Comparison of ENCODE assay signal across 1 cellular context in genomic region chr19:50741179-50741933, GRCh38.
A peak's percentile ranks its signal among the peaks of the same experiment; 100 is the strongest.
TF ChIP-seq lines count a peak whose summit lies in the region.

No MANE protein-coding gene starts in this region.

TF ChIP-seq in K562, 482 proteins besides CTCF, POLR2A, EP300 and RAD21 (continued from another document and continues in another):
- TF ChIP-seq ZBTB9 (CRISPR knock-in tag; IDR thresholded peaks at IDR 0.05) (no peak), KLF6 (CRISPR knock-in tag; IDR thresholded peaks at IDR 0.05; ENCODE audit: borderline replicate concordance) (no peak), ELF4 (CRISPR knock-in tag; IDR thresholded peaks at IDR 0.05) (peak; percentile 67; the same call in 1 of the 2 replicates), ZNF780A (CRISPR knock-in tag; IDR thresholded peaks at IDR 0.05) (no peak), SRSF7 (optimal IDR thresholded peaks at IDR 0.05; ENCODE audit: low read depth, low read length) (no peak), JUNB (CRISPR knock-in tag; conservative IDR thresholded peaks at IDR 0.05) (no peak), NRF1 (conservative IDR thresholded peaks at IDR 0.05 in 1 of 2, IDR thresholded peaks at IDR 0.05 in 1 of 2) (no peak), DEAF1 (CRISPR knock-in tag; IDR thresholded peaks at IDR 0.05) (no peak), C11orf30 (IDR thresholded peaks at IDR 0.05; ENCODE audit: low read depth) (no peak), NR1H2 (CRISPR knock-in tag; IDR thresholded peaks at IDR 0.05) (no peak), SMC3 (conservative IDR thresholded peaks at IDR 0.05; ENCODE audit: insufficient read depth, low read depth, low read length) (no peak), CHCHD3 (CRISPR knock-in tag; IDR thresholded peaks at IDR 0.05) (no peak), MXI1 (IDR thresholded peaks at IDR 0.05; ENCODE audit: low read depth, low read length) (no peak), PHF20 (IDR thresholded peaks at IDR 0.05; ENCODE audit: partially characterized antibody) (no peak), RAD51 (IDR thresholded peaks at IDR 0.05; ENCODE audit: borderline replicate concordance, low read depth) (no peak), ZNF408 (CRISPR knock-in tag; IDR thresholded peaks at IDR 0.05; ENCODE audit: low read depth) (no peak), KDM1A (IDR thresholded peaks at IDR 0.05) (peak; percentile 67 to 83), EHMT2 (IDR thresholded peaks at IDR 0.05) (peak; percentile 65; the same call in 1 of the 2 replicates), BMI1 (IDR thresholded peaks at IDR 0.05; ENCODE audit: low read length) (no peak), ZNF280A (IDR thresholded peaks at IDR 0.05; ENCODE audit: low read depth, partially characterized antibody) (no peak), SMARCC2 (IDR thresholded peaks at IDR 0.05; ENCODE audit: low read depth) (peak; percentile 59; the same call in 1 of the 2 replicates), HCFC1 (IDR thresholded peaks at IDR 0.05; ENCODE audit: low read depth, low read length) (no peak), CBX5 (IDR thresholded peaks at IDR 0.05; ENCODE audit: borderline replicate concordance, low read depth) (no peak), KAT7 (CRISPR knock-in tag; IDR thresholded peaks at IDR 0.05; ENCODE audit: borderline replicate concordance) (0 out of 2 replicates have a peak, but pooled peaks have one; percentile 62), POLR2AphosphoS5 (IDR thresholded peaks at IDR 0.05; ENCODE audit: control insufficient read depth, insufficient read depth, low read depth, low read length) (0 out of 2 replicates have a peak, but pooled peaks have one; percentile 27), MYBL2 (IDR thresholded peaks at IDR 0.05; ENCODE audit: low read depth) (no peak), MYBL2 (CRISPR knock-in tag; IDR thresholded peaks at IDR 0.05; ENCODE audit: borderline replicate concordance) (no peak), ADNP (tag; IDR thresholded peaks at IDR 0.05) (no peak), MIER1 (IDR thresholded peaks at IDR 0.05; ENCODE audit: low read depth) (0 out of 2 replicates have a peak, but pooled peaks have one; percentile 26), CEBPB (tag; IDR thresholded peaks at IDR 0.05) (no peak), SRSF1 (IDR thresholded peaks at IDR 0.05; ENCODE audit: low read depth, low read length) (no peak), PTTG1 (tag; IDR thresholded peaks at IDR 0.05; ENCODE audit: low read depth) (no peak), XRCC3 (IDR thresholded peaks at IDR 0.05) (no peak), E2F3 (CRISPR knock-in tag; IDR thresholded peaks at IDR 0.05) (no peak), MED1 (CRISPR knock-in tag; IDR thresholded peaks at IDR 0.05; ENCODE audit: borderline replicate concordance) (no peak), ETV6 (IDR thresholded peaks at IDR 0.05; ENCODE audit: borderline replicate concordance in 1 of 2, low read depth in 2 of 2, low read length in 1 of 2) (0 out of 4 replicates have a peak, but pooled peaks of 1 of the 2 experiments have one; percentile 27), ETV6 (CRISPR knock-in tag; IDR thresholded peaks at IDR 0.05; ENCODE audit: borderline replicate concordance) (no peak), SP1 (CRISPR knock-in tag; IDR thresholded peaks at IDR 0.05) (peak; percentile 59; the same call in 1 of the 2 replicates), YY1 (IDR thresholded peaks at IDR 0.05; ENCODE audit: borderline replicate concordance in 1 of 3, control insufficient read depth in 1 of 3, extremely low read depth in 1 of 3, insufficient read depth in 3 of 3, insufficient read length in 1 of 3, insufficient replicate concordance in 2 of 3, low read depth in 1 of 3, low read length in 2 of 3) (peak in 1 of 3 experiments; percentile 82), TEAD4 (IDR thresholded peaks at IDR 0.05; ENCODE audit: low read length) (peak; percentile 65), TEAD4 (CRISPR knock-in tag; IDR thresholded peaks at IDR 0.05; ENCODE audit: borderline replicate concordance) (no peak), KDM2B (CRISPR knock-in tag; IDR thresholded peaks at IDR 0.05) (no peak), TAF1 (IDR thresholded peaks at IDR 0.05; ENCODE audit: control insufficient read depth, extremely low read depth, insufficient read depth, low read length, severe bottlenecking) (no peak), ZNF134 (CRISPR knock-in tag; conservative IDR thresholded peaks at IDR 0.05) (no peak), HLTF (IDR thresholded peaks at IDR 0.05) (no peak), NCOA1 (IDR thresholded peaks at IDR 0.05; ENCODE audit: low read depth) (peak; percentile 72; the same call in 1 of the 2 replicates), ZSCAN32 (CRISPR knock-in tag; IDR thresholded peaks at IDR 0.05) (no peak), NEUROD1 (IDR thresholded peaks at IDR 0.05; ENCODE audit: borderline replicate concordance, low read depth, low read length, partially characterized antibody) (peak; percentile 44), FOXK2 (conservative IDR thresholded peaks at IDR 0.05 in 1 of 2, IDR thresholded peaks at IDR 0.05 in 1 of 2; ENCODE audit: low read depth in 2 of 2) (no peak), RBM15 (IDR thresholded peaks at IDR 0.05; ENCODE audit: insufficient read depth, low read length) (no peak), PHB2 (IDR thresholded peaks at IDR 0.05; ENCODE audit: low read depth) (no peak)
- TF ChIP-seq, protein P1, sequence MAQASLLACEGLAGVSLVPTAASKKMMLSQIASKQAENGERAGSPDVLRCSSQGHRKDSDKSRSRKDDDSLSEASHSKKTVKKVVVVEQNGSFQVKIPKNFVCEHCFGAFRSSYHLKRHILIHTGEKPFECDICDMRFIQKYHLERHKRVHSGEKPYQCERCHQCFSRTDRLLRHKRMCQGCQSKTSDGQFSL (CRISPR knock-in tag; IDR thresholded peaks at IDR 0.05) = no peak
- TF ChIP-seq, protein P1 (tag; IDR thresholded peaks at IDR 0.05) = no peak
- TF ChIP-seq, protein P2, sequence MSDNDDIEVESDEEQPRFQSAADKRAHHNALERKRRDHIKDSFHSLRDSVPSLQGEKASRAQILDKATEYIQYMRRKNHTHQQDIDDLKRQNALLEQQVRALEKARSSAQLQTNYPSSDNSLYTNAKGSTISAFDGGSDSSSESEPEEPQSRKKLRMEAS (CRISPR knock-in tag; IDR thresholded peaks at IDR 0.05) = no peak
- TF ChIP-seq, protein P3, sequence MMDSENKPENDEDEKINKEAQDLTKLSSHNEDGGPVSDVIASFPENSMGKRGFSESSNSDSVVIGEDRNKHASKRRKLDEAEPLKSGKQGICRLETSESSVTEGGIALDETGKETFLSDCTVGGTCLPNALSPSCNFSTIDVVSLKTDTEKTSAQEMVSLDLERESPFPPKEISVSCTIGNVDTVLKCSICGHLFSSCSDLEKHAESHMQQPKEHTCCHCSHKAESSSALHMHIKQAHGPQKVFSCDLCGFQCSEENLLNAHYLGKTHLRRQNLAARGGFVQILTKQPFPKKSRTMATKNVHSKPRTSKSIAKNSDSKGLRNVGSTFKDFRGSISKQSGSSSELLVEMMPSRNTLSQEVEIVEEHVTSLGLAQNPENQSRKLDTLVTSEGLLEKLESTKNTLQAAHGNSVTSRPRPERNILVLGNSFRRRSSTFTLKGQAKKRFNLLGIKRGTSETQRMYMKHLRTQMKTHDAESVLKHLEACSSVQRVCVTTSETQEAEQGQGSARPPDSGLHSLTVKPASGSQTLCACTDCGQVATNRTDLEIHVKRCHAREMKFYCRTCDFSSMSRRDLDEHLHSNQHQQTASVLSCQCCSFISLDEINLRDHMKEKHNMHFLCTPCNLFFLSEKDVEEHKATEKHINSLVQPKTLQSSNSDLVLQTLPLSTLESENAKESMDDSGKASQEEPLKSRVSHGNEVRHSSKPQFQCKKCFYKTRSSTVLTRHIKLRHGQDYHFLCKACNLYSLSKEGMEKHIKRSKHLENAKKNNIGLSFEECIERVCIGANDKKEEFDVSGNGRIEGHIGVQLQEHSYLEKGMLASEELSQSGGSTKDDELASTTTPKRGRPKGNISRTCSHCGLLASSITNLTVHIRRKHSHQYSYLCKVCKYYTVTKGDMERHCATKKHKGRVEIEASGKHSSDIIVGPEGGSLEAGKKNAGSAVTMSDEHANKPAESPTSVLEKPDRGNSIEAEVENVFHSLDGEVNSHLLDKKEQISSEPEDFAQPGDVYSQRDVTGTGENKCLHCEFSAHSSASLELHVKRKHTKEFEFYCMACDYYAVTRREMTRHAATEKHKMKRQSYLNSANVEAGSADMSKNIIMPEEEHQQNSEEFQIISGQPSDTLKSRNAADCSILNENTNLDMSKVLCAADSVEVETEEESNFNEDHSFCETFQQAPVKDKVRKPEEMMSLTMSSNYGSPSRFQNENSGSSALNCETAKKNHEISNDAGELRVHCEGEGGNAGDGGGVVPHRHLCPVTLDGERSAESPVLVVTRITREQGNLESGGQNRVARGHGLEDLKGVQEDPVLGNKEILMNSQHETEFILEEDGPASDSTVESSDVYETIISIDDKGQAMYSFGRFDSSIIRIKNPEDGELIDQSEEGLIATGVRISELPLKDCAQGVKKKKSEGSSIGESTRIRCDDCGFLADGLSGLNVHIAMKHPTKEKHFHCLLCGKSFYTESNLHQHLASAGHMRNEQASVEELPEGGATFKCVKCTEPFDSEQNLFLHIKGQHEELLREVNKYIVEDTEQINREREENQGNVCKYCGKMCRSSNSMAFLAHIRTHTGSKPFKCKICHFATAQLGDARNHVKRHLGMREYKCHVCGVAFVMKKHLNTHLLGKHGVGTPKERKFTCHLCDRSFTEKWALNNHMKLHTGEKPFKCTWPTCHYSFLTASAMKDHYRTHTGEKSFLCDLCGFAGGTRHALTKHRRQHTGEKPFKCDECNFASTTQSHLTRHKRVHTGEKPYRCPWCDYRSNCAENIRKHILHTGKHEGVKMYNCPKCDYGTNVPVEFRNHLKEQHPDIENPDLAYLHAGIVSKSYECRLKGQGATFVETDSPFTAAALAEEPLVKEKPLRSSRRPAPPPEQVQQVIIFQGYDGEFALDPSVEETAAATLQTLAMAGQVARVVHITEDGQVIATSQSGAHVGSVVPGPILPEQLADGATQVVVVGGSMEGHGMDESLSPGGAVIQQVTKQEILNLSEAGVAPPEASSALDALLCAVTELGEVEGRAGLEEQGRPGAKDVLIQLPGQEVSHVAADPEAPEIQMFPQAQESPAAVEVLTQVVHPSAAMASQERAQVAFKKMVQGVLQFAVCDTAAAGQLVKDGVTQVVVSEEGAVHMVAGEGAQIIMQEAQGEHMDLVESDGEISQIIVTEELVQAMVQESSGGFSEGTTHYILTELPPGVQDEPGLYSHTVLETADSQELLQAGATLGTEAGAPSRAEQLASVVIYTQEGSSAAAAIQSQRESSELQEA (IDR thresholded peaks at IDR 0.05; ENCODE audit: low read depth) = no peak
- TF ChIP-seq, protein P4, sequence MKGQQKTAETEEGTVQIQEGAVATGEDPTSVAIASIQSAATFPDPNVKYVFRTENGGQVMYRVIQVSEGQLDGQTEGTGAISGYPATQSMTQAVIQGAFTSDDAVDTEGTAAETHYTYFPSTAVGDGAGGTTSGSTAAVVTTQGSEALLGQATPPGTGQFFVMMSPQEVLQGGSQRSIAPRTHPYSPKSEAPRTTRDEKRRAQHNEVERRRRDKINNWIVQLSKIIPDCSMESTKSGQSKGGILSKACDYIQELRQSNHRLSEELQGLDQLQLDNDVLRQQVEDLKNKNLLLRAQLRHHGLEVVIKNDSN (CRISPR knock-in tag; IDR thresholded peaks at IDR 0.05) = no peak
- TF ChIP-seq, protein P5, sequence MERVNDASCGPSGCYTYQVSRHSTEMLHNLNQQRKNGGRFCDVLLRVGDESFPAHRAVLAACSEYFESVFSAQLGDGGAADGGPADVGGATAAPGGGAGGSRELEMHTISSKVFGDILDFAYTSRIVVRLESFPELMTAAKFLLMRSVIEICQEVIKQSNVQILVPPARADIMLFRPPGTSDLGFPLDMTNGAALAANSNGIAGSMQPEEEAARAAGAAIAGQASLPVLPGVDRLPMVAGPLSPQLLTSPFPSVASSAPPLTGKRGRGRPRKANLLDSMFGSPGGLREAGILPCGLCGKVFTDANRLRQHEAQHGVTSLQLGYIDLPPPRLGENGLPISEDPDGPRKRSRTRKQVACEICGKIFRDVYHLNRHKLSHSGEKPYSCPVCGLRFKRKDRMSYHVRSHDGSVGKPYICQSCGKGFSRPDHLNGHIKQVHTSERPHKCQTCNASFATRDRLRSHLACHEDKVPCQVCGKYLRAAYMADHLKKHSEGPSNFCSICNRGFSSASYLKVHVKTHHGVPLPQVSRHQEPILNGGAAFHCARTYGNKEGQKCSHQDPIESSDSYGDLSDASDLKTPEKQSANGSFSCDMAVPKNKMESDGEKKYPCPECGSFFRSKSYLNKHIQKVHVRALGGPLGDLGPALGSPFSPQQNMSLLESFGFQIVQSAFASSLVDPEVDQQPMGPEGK (CRISPR knock-in tag; IDR thresholded peaks at IDR 0.05; ENCODE audit: borderline replicate concordance) = no peak
